8 cellular contexts compared by ENCODE assay signal in genomic region chr20:56411759-56412472, GRCh38. TPM values are rescaled to one million over a fixed set of nuclear protein-coding genes. Genes with fewer than 3 reads are reported as not detected.
DNase-seq lines count a peak whose midpoint lies in the region; ATAC-seq lines count a peak whose summit lies in the region.

Gene CASS4 (plus strand): TSS chr20:56412260. CDS start chr20:56412459, 199 bp downstream.

- peaks cover 4% of the 10 kb centered on the region; the same call in 1 of the 2 replicates for H3K4me1 ChIP-seq in HAP-1

- H3K9me3 ChIP-seq in HAP-1, result no peaks in the 10 kb centered on the region

- H3K27me3 Mint-ChIP-seq in dendritic cell treated with granulocyte-macrophage colony-stimulating factor and Interleukin-4, amounts not matched to agents 40 ng/mL and 50 ng/mL, for 4 days, result no peaks in the 10 kb centered on the region
- no peaks in the 10 kb centered on the region for H3K27me3 Mint-ChIP-seq in naive thymus-derived CD8-positive, alpha-beta T cell

- H3K4me1 Mint-ChIP-seq in dendritic cell treated with granulocyte-macrophage colony-stimulating factor and Interleukin-4, amounts not matched to agents 40 ng/mL and 50 ng/mL, for 4 days (ENCODE audit: low read depth), result peaks cover 62% of the 10 kb centered on the region
- H3K4me1 Mint-ChIP-seq in naive thymus-derived CD8-positive, alpha-beta T cell, result peaks cover 26 to 63% (median 62%) of the 10 kb centered on the region in 4 donors

- intact Hi-C loops in dendritic cell treated with granulocyte-macrophage colony-stimulating factor and Interleukin-4, amounts not matched to agents 40 ng/mL and 50 ng/mL, for 4 days (cut with micrococcal nuclease), result loop anchor here (1.0 to 2.0 kb wide), 2 partner anchors 20 to 57 kb away; partner anchors contain the start of genes AURKA, CSTF1 and RTF2

- in situ Hi-C loops in HAP-1 (cut with MboI; ENCODE audit: low sequenced_read_pairs), result no loop called here

- H3K4me3 Mint-ChIP-seq in dendritic cell treated with granulocyte-macrophage colony-stimulating factor and Interleukin-4, amounts not matched to agents 40 ng/mL and 50 ng/mL, for 4 days, result peak within 1 kb of the TSS; percentile 94
- H3K4me3 Mint-ChIP-seq in naive thymus-derived CD8-positive, alpha-beta T cell, result peak within 1 kb of the TSS; percentile 88 to 98 (median 94)

- peak; percentile 79 for ATAC-seq in GM21390 (IDR thresholded peaks at IDR 0.05; ENCODE audit: unreplicated experiment)
- ATAC-seq in naive thymus-derived CD8-positive, alpha-beta T cell, result peak; percentile 86 to 87
- ATAC-seq in HG03439 (IDR thresholded peaks at IDR 0.05; ENCODE audit: unreplicated experiment), result no peak

- H3K36me3 Mint-ChIP-seq in dendritic cell treated with granulocyte-macrophage colony-stimulating factor and Interleukin-4, amounts not matched to agents 40 ng/mL and 50 ng/mL, for 4 days (ENCODE audit: low read depth), result peaks cover 54% of the 10 kb centered on the region
- peaks cover 0 to 15% (median 4%) of the 10 kb centered on the region in 3 donors for H3K36me3 Mint-ChIP-seq in naive thymus-derived CD8-positive, alpha-beta T cell

- peak within 1 kb of the TSS; percentile 89 for H3K27ac Mint-ChIP-seq in dendritic cell treated with granulocyte-macrophage colony-stimulating factor and Interleukin-4, amounts not matched to agents 40 ng/mL and 50 ng/mL, for 4 days
- H3K27ac Mint-ChIP-seq in naive thymus-derived CD8-positive, alpha-beta T cell, result peak within 1 kb of the TSS; percentile 94 to 99 (median 98)

- POLR2A ChIA-PET in naive thymus-derived CD8-positive, alpha-beta T cell (lab: Charles Lee), result interaction anchor here (1.0 to 3.2 kb wide), 13 partner anchors 10 to 60 kb away, joined by 3 to 34 read pairs (median 4); partner anchors contain the start of genes AURKA, CSTF1, FAM210B and RTF2

- DNase-seq in Ammon's horn (ENCODE audit: low spot score) (peak; percentile 60), OCI-M1 (lab: John Stamatoyannopoulos, UW) (peak; percentile 98), HAP-1 (ENCODE audit: low spot score in 2 of 2) (no peak), NCI-H524 treated with DMSO at 0.1 percent for 48 hours (lab: John Stamatoyannopoulos, UW) (no peak)
- peak in 8 of 10 donors; percentile 36 to 79 (median 64) for DNase-seq in naive thymus-derived CD8-positive, alpha-beta T cell

- peaks cover 27% of the 10 kb centered on the region for H3K36me3 ChIP-seq in HAP-1 (replicated peaks)

- no peaks in the 10 kb centered on the region for H3K9me3 Mint-ChIP-seq in dendritic cell treated with granulocyte-macrophage colony-stimulating factor and Interleukin-4, amounts not matched to agents 40 ng/mL and 50 ng/mL, for 4 days
- H3K9me3 Mint-ChIP-seq in naive thymus-derived CD8-positive, alpha-beta T cell, result no peaks in the 10 kb centered on the region

- no peaks in the 10 kb centered on the region for H3K27me3 ChIP-seq in HAP-1 (ENCODE audit: low read depth)

- no peak within 1 kb of the TSS for H3K4me3 ChIP-seq in HAP-1

RNA-seq across cellular contexts. Expression of gene CASS4, which starts in this region (rescaled TPM):
- total RNA-seq in naive thymus-derived CD8-positive, alpha-beta T cell, result 10 to 100 TPM; 11.6 to 12.9 TPM
- 10 to 100 TPM in 1 of 3 donors, 1 to 10 TPM in 2; 5.5 to 11.2 (median 7.1) TPM for polyA plus RNA-seq in naive thymus-derived CD8-positive, alpha-beta T cell

Comparison
In these comparisons a context has a peak if more than half of its experiments do, and no peak if none do; other contexts are left out.
1. DNase-seq: peak in Ammon's horn (single experiment), OCI-M1 (single experiment) and naive thymus-derived CD8-positive, alpha-beta T cell (8 of 10); none in HAP-1 (0 of 2) and NCI-H524 treated with DMSO at 0.1 percent for 48 hours (single experiment).